In genomic region chr16:29911676-29912010, GRCh38 we compare ENCODE assay signal across 16 cellular contexts. TPM values are rescaled to one million over a fixed set of nuclear protein-coding genes. Genes with fewer than 3 reads are reported as not detected.
DNase-seq lines count a peak whose midpoint lies in the region; ATAC-seq and TF ChIP-seq lines count a peak whose summit lies in the region.
"Had no signal": no experiment of that assay in that cellular context is flagged by ENCODE, and none has a peak within 500 bp of the region (broad histone marks: within the 10 kb centered on the region; RNA-seq: fewer than 3 reads in every experiment).

No MANE protein-coding gene starts in this region.

- no peak overlapping the region for H3K9ac ChIP-seq in endodermal cell (ENCODE audit: extremely low read depth, low read length, poor library complexity, severe bottlenecking)
- H3K9ac ChIP-seq: KMS-11 had no signal

- peaks cover 4% of the 10 kb centered on the region for H3K4me1 Mint-ChIP-seq in endodermal cell
- H3K4me1 Mint-ChIP-seq in naive thymus-derived CD8-positive, alpha-beta T cell: peaks cover 0 to 4% (median 0%) of the 10 kb centered on the region in 4 donors

- H3K9me3 Mint-ChIP-seq in endodermal cell: no peaks in the 10 kb centered on the region
- H3K9me3 Mint-ChIP-seq in naive thymus-derived CD8-positive, alpha-beta T cell: no peaks in the 10 kb centered on the region
- H3K9me3 Mint-ChIP-seq: CD8-positive, alpha-beta memory T cell had no signal

- POLR2A ChIA-PET in naive thymus-derived CD8-positive, alpha-beta T cell (lab: Charles Lee): interaction anchor here (0.6 kb wide), 1 partner anchor 25 kb away, joined by 3 read pairs; no protein-coding TSS in a partner anchor

- WGBS in right cardiac atrium: 74% methylated on average over 15 of the region's 15 CpGs
- 90 to 97% methylated on average over 7 to 15 of the region's 15 CpGs for WGBS in endodermal cell (ENCODE audit: insufficient coverage in 1 of 2, insufficient read length in 1 of 2), 2 experiments

- H3K4me1 ChIP-seq in right cardiac atrium (ENCODE audit: control insufficient read depth, insufficient read depth, low read length): no peaks in the 10 kb centered on the region
- no peaks in the 10 kb centered on the region for H3K4me1 ChIP-seq in endodermal cell (ENCODE audit: control insufficient read depth, insufficient read depth, low read length)
- no peaks in the 10 kb centered on the region for H3K4me1 ChIP-seq in upper lobe of right lung
- H3K4me1 ChIP-seq: HAP-1 had no signal

- H3K9me3 ChIP-seq in right cardiac atrium (ENCODE audit: control insufficient read depth, low read length): no peaks in the 10 kb centered on the region
- H3K9me3 ChIP-seq in endodermal cell (ENCODE audit: control insufficient read depth, low read length): no peaks in the 10 kb centered on the region
- H3K9me3 ChIP-seq in upper lobe of right lung: no peaks in the 10 kb centered on the region
- H3K9me3 ChIP-seq: BLaER1 treated with 17β-estradiol and CSF1 and Interleukin-3, amounts not matched to agents 10 nM and 100 nM; HAP-1; SJSA1 had no signal

- H3K27ac Mint-ChIP-seq in endodermal cell: no peak overlapping the region
- no peak overlapping the region for H3K27ac Mint-ChIP-seq in naive thymus-derived CD8-positive, alpha-beta T cell

- no peak overlapping the region for H3K4me3 ChIP-seq in right cardiac atrium (ENCODE audit: low read length)
- H3K4me3 ChIP-seq in endodermal cell (ENCODE audit: low read length): no peak overlapping the region
- no peak overlapping the region for H3K4me3 ChIP-seq in upper lobe of right lung
- H3K4me3 ChIP-seq: BLaER1 treated with 17β-estradiol and CSF1 and Interleukin-3, amounts not matched to agents 10 nM and 100 nM; HAP-1; SJSA1 had no signal

- H3K36me3 Mint-ChIP-seq in endodermal cell (ENCODE audit: low read depth): peaks cover 25% of the 10 kb centered on the region
- H3K36me3 Mint-ChIP-seq in naive thymus-derived CD8-positive, alpha-beta T cell: peaks cover 0 to 43% (median 2%) of the 10 kb centered on the region in 3 donors

- no peak overlapping the region for H3K4me3 Mint-ChIP-seq in endodermal cell
- no peak overlapping the region for H3K4me3 Mint-ChIP-seq in naive thymus-derived CD8-positive, alpha-beta T cell

- peak; percentile 27 to 36 for ATAC-seq in right cardiac atrium
- no peak for ATAC-seq in upper lobe of right lung
- ATAC-seq in naive thymus-derived CD8-positive, alpha-beta T cell: no peak
- no peak for ATAC-seq in omental fat pad (ENCODE audit: low FRiP score)

- no peak overlapping the region for H3K27ac ChIP-seq in right cardiac atrium (ENCODE audit: low read length)
- no peak overlapping the region for H3K27ac ChIP-seq in endodermal cell (ENCODE audit: low read depth, low read length)
- no peak overlapping the region for H3K27ac ChIP-seq in upper lobe of right lung
- H3K27ac ChIP-seq: KMS-11, SJSA1 had no signal

- peaks cover 8% of the 10 kb centered on the region for H3K36me3 ChIP-seq in endodermal cell (ENCODE audit: control insufficient read depth, insufficient read depth, low read length)
- peaks cover 4% of the 10 kb centered on the region for H3K36me3 ChIP-seq in upper lobe of right lung
- H3K36me3 ChIP-seq: HAP-1 had no signal

- H3K27me3 Mint-ChIP-seq in endodermal cell (ENCODE audit: insufficient read depth): no peaks in the 10 kb centered on the region
- H3K27me3 Mint-ChIP-seq in naive thymus-derived CD8-positive, alpha-beta T cell: no peaks in the 10 kb centered on the region
- H3K27me3 Mint-ChIP-seq: CD8-positive, alpha-beta memory T cell had no signal

- no peak for TF ChIP-seq CTCF in endodermal cell (conservative IDR thresholded peaks at IDR 0.05)
- no peak for TF ChIP-seq CTCF in upper lobe of right lung (IDR thresholded peaks at IDR 0.05)
- no peak for TF ChIP-seq CTCF in omental fat pad (IDR thresholded peaks at IDR 0.05)

- DNase-seq in right cardiac atrium (no peak), cardiac septum (ENCODE audit: low spot score) (no peak), NCI-H146 (lab: John Stamatoyannopoulos, UW) (peak; percentile 74), endodermal cell (peak; percentile 50), upper lobe of right lung (peak; percentile 62), SIG-M5 (lab: John Stamatoyannopoulos, UW) (no peak), omental fat pad (ENCODE audit: low spot score) (no peak)
- no peak for DNase-seq in naive thymus-derived CD8-positive, alpha-beta T cell
- DNase-seq: CD8-positive, alpha-beta memory T cell; GF-D8; NCI-H187 treated with DMSO at 0.1 percent for 48 hours; SW 1271 had no signal

- H3K27me3 ChIP-seq in right cardiac atrium (ENCODE audit: control insufficient read depth, insufficient read depth) (no peaks in the 10 kb centered on the region), endodermal cell (ENCODE audit: control insufficient read depth, insufficient read depth, low read length, poor library complexity, severe bottlenecking) (no peaks in the 10 kb centered on the region), upper lobe of right lung (no peaks in the 10 kb centered on the region)
- H3K27me3 ChIP-seq: BLaER1 treated with 17β-estradiol and CSF1 and Interleukin-3, amounts not matched to agents 10 nM and 100 nM; SJSA1 had no signal

- intact Hi-C loops in right cardiac atrium (cut with DNase I): no loop called here
- intact Hi-C loops in cardiac septum (cut with DNase I): no loop called here
- intact Hi-C loops in upper lobe of right lung (cut with DNase I): no loop called here

RNA-seq across cellular contexts. Expression of gene ASPHD1, which starts 11.4 kb away (rescaled TPM):
- total RNA-seq in right cardiac atrium (under 1 TPM in 3 of 4 donors, not detected in 1; 0.24 to 0.50 (median 0.28) TPM), cardiac septum (0.38 TPM), endodermal cell (1 to 10 TPM; 6.1 to 8.7 TPM), upper lobe of right lung (4.4 TPM), omental fat pad (10 to 100 TPM in 2 of 4 donors, 1 to 10 TPM in 1, not detected in 1; 4.0 to 14.0 (median 10.6) TPM)
- 0.14 TPM for polyA plus RNA-seq in right cardiac atrium
- polyA plus RNA-seq in endodermal cell (2013, experiment 1 of 2): 3.0 TPM
- 3.2 TPM for polyA plus RNA-seq in endodermal cell (2013, experiment 2 of 2)
- not detected for total RNA-seq in naive thymus-derived CD8-positive, alpha-beta T cell
- polyA plus RNA-seq in naive thymus-derived CD8-positive, alpha-beta T cell: not detected
- polyA plus RNA-seq: CD8-positive, alpha-beta memory T cell had no signal

RNA-seq across cellular contexts. Expression of gene SEZ6L2, which starts 12.3 kb away (rescaled TPM):
- 1 to 10 TPM; 1.5 to 3.6 (median 2.1) TPM for total RNA-seq in right cardiac atrium
- 0.36 TPM for polyA plus RNA-seq in right cardiac atrium
- 1.2 TPM for total RNA-seq in cardiac septum
- 10 to 100 TPM; 44.0 to 52.1 TPM for total RNA-seq in endodermal cell
- polyA plus RNA-seq in endodermal cell (2013, experiment 1 of 2): 27.5 TPM
- 25.5 TPM for polyA plus RNA-seq in endodermal cell (2013, experiment 2 of 2)
- total RNA-seq in upper lobe of right lung: 11.9 TPM
- under 1 TPM in 1 of 2 experiments, not detected in 1; 0.21 TPM for total RNA-seq in naive thymus-derived CD8-positive, alpha-beta T cell
- not detected for polyA plus RNA-seq in naive thymus-derived CD8-positive, alpha-beta T cell
- total RNA-seq in omental fat pad: 10 to 100 TPM in 1 of 4 donors, 1 to 10 TPM in 2, under 1 TPM in 1; 0.63 to 11.5 (median 4.2) TPM
- polyA plus RNA-seq: CD8-positive, alpha-beta memory T cell had no signal

RNA-seq across cellular contexts. Expression of gene KCTD13, which starts 14.4 kb away (rescaled TPM):
- total RNA-seq in right cardiac atrium (10 to 100 TPM in 2 of 4 donors, 1 to 10 TPM in 2; 7.3 to 12.8 (median 9.2) TPM), cardiac septum (10.7 TPM), endodermal cell (10 to 100 TPM; 21.5 to 27.5 TPM), upper lobe of right lung (23.5 TPM), omental fat pad (10 to 100 TPM in 3 of 4 donors, 1 to 10 TPM in 1; 7.1 to 44.5 (median 20.0) TPM)
- 7.1 TPM for polyA plus RNA-seq in right cardiac atrium
- 23.0 TPM for polyA plus RNA-seq in endodermal cell (2013, experiment 1 of 2)
- 20.2 TPM for polyA plus RNA-seq in endodermal cell (2013, experiment 2 of 2)
- 10 to 100 TPM; 65.4 to 75.9 TPM for total RNA-seq in naive thymus-derived CD8-positive, alpha-beta T cell
- 1 to 10 TPM; 5.4 to 10.0 (median 8.4) TPM for polyA plus RNA-seq in naive thymus-derived CD8-positive, alpha-beta T cell

RNA-seq across cellular contexts. Expression of gene CDIPT, which starts 48.6 kb away (rescaled TPM):
- total RNA-seq in right cardiac atrium: 100 to 1,000 TPM in 2 of 4 donors, 10 to 100 TPM in 2; 86.7 to 109 (median 99.1) TPM
- 106 TPM for polyA plus RNA-seq in right cardiac atrium
- 73.8 TPM for total RNA-seq in cardiac septum
- 10 to 100 TPM; 63.4 to 68.4 TPM for total RNA-seq in endodermal cell
- polyA plus RNA-seq in endodermal cell (2013, experiment 1 of 2): 40.9 TPM
- polyA plus RNA-seq in endodermal cell (2013, experiment 2 of 2): 36.4 TPM
- 83.2 TPM for total RNA-seq in upper lobe of right lung
- total RNA-seq in naive thymus-derived CD8-positive, alpha-beta T cell: 10 to 100 TPM; 73.7 to 74.5 TPM
- 10 to 100 TPM; 79.6 to 95.7 (median 91.3) TPM for polyA plus RNA-seq in naive thymus-derived CD8-positive, alpha-beta T cell
- 100 to 1,000 TPM; 101 to 156 (median 104) TPM for total RNA-seq in omental fat pad

RNA-seq across cellular contexts. Expression of gene TMEM219, which starts 50.2 kb away (rescaled TPM):
- total RNA-seq in right cardiac atrium (10 to 100 TPM; 79.7 to 90.4 (median 82.1) TPM), cardiac septum (66.4 TPM), endodermal cell (100 to 1,000 TPM; 122 to 136 TPM), upper lobe of right lung (133 TPM), omental fat pad (100 to 1,000 TPM in 3 of 4 donors, 10 to 100 TPM in 1; 78.4 to 135 (median 110) TPM)
- polyA plus RNA-seq in right cardiac atrium: 97.4 TPM
- polyA plus RNA-seq in endodermal cell (2013, experiment 1 of 2): 128 TPM
- polyA plus RNA-seq in endodermal cell (2013, experiment 2 of 2): 112 TPM
- 10 to 100 TPM; 63.1 to 74.0 TPM for total RNA-seq in naive thymus-derived CD8-positive, alpha-beta T cell
- 100 to 1,000 TPM; 157 to 179 (median 174) TPM for polyA plus RNA-seq in naive thymus-derived CD8-positive, alpha-beta T cell

Comparison
In these comparisons a context has a peak if more than half of its experiments do, and no peak if none do; other contexts are left out.
1. ATAC-seq: peak in right cardiac atrium (2 of 2); none in upper lobe of right lung (single experiment), naive thymus-derived CD8-positive, alpha-beta T cell (0 of 2) and omental fat pad (single experiment).
2. DNase-seq: peak in NCI-H146 (single experiment), endodermal cell (single experiment) and upper lobe of right lung (single experiment); none in right cardiac atrium (0 of 3), cardiac septum (single experiment), SIG-M5 (single experiment), naive thymus-derived CD8-positive, alpha-beta T cell (0 of 10) and omental fat pad (single experiment).